8 cellular contexts compared by ENCODE assay signal in genomic region chr7:34320926-34321609, GRCh38.
DNase-seq lines count a peak whose midpoint lies in the region; ATAC-seq and TF ChIP-seq lines count a peak whose summit lies in the region.

No MANE protein-coding gene starts in this region.

- no peaks in the 10 kb centered on the region for H3K9me3 Mint-ChIP-seq in effector memory CD8-positive, alpha-beta T cell

- DNase-seq in D341Med (ENCODE audit: low spot score) = peak; percentile 80
- DNase-seq in NCI-H510A treated with DMSO at 0.1 percent for 48 hours (lab: John Stamatoyannopoulos, UW) = peak; percentile 89
- DNase-seq in activated CD4-positive, alpha-beta T cell treated with anti-CD3 and anti-CD28 coated beads, Interleukin-2, amount 50 U/mL, for 4 hours = peak; percentile 7 to 18
- peak in 2 of 3 experiments; percentile 2 to 3 for DNase-seq in effector memory CD8-positive, alpha-beta T cell
- DNase-seq in lung (ENCODE audit: low spot score) = peak; percentile 56
- DNase-seq in stimulated activated naive CD4-positive, alpha-beta T cell treated with Interleukin-2 at 50 U/mL for 16 hours (lab: John Stamatoyannopoulos, UW) = peak; percentile 3

- ATAC-seq in GM19467 (IDR thresholded peaks at IDR 0.05; ENCODE audit: unreplicated experiment) (peak; percentile 96), HG03520 (IDR thresholded peaks at IDR 0.05; ENCODE audit: unreplicated experiment) (peak; percentile 82), lung (ENCODE audit: insufficient read depth, low FRiP score) (peak; percentile 80)
- peak; percentile 42 for ATAC-seq in effector memory CD8-positive, alpha-beta T cell (replicated peaks)

- 13 to 19% methylated on average over 24 of the region's 24 CpGs for WGBS in lung, 2 donors

- H3K36me3 Mint-ChIP-seq in effector memory CD8-positive, alpha-beta T cell (ENCODE audit: insufficient read depth) = no peaks in the 10 kb centered on the region

- H3K27me3 Mint-ChIP-seq in effector memory CD8-positive, alpha-beta T cell = peaks cover 11 to 25% of the 10 kb centered on the region in 2 donors

- H3K27ac Mint-ChIP-seq in effector memory CD8-positive, alpha-beta T cell = peak overlapping the region in 1 of 2 donors; percentile 27

- no peak overlapping the region for H3K4me3 ChIP-seq in lung

- H3K36me3 ChIP-seq in lung (ENCODE audit: control insufficient read depth in 2 of 2, insufficient read depth in 2 of 2, low read length in 2 of 2) = no peaks in the 10 kb centered on the region

- H3K4me1 Mint-ChIP-seq in effector memory CD8-positive, alpha-beta T cell (ENCODE audit: low read depth in 2 of 2) = peaks cover 0 to 2% of the 10 kb centered on the region in 2 donors

- peak; percentile 33 for TF ChIP-seq CTCF in lung (IDR thresholded peaks at IDR 0.05; ENCODE audit: control extremely low read depth, extremely low read depth)

- no peaks in the 10 kb centered on the region for H3K9me3 ChIP-seq in lung (ENCODE audit: control insufficient read depth in 2 of 2, insufficient read depth in 1 of 2, low read length in 1 of 2)

- no peaks in the 10 kb centered on the region for H3K27me3 ChIP-seq in lung (ENCODE audit: control insufficient read depth, insufficient read depth)

- H3K27ac ChIP-seq in lung (ENCODE audit: low read depth in 1 of 2, low read length in 1 of 2) = no peak overlapping the region

- peaks cover 0 to 2% of the 10 kb centered on the region in 2 donors for H3K4me1 ChIP-seq in lung (ENCODE audit: control insufficient read depth in 2 of 2, insufficient read depth in 2 of 2, low read length in 2 of 2)

- peak overlapping the region; percentile 6 to 11 for H3K4me3 Mint-ChIP-seq in effector memory CD8-positive, alpha-beta T cell

Comparison
In these comparisons a context has a peak if more than half of its experiments do, and no peak if none do; other contexts are left out.
1. DNase-seq: peak in every context shown above with its lines; median percentile 89 in NCI-H510A treated with DMSO at 0.1 percent for 48 hours; 80 in D341Med; 56 in lung; 12 in activated CD4-positive, alpha-beta T cell treated with anti-CD3 and anti-CD28 coated beads, Interleukin-2, amount 50 U/mL, for 4 hours; 3 in stimulated activated naive CD4-positive, alpha-beta T cell treated with Interleukin-2 at 50 U/mL for 16 hours; 2 in effector memory CD8-positive, alpha-beta T cell.
2. ATAC-seq: peak in every context shown above with its lines; median percentile 96 in GM19467; 82 in HG03520; 80 in lung; 42 in effector memory CD8-positive, alpha-beta T cell.